32 cellular contexts compared by ENCODE assay signal in genomic region chr9:107813287-107813686, GRCh38.
"Had no signal": no experiment of that assay in that cellular context is flagged by ENCODE, and none has a peak within 500 bp of the region (broad histone marks: within the 10 kb centered on the region; RNA-seq: fewer than 3 reads in every experiment).

No MANE protein-coding gene starts in this region.

- H3K27me3 ChIP-seq: adrenal gland, ascending aorta, body of pancreas, brain microvascular endothelial cell, breast epithelium had no signal

- H3K36me3 ChIP-seq: adrenal gland, ascending aorta, brain microvascular endothelial cell, breast epithelium, cardiac muscle cell had no signal

- DNase-seq: activated effector memory CD4-positive, alpha-beta T cell treated with anti-CD3 and anti-CD28 coated beads, Interleukin-2, amount 50 U/mL, for 16 hours; activated effector memory CD4-positive, alpha-beta T cell treated with Interleukin-2 at 50 U/mL for 16 hours; activated gamma-delta T cell; activated gamma-delta T cell treated with Interleukin-2 at 50 U/mL for 16 hours; activated naive CD4-positive, alpha-beta T cell; activated naive CD4-positive, alpha-beta T cell treated with anti-CD3 and anti-CD28 coated beads for 36 hours; activated naive CD4-positive, alpha-beta T cell treated with anti-CD3 and anti-CD28 coated beads, Interleukin-2, amount 10 ng/mL, durations not matched to agents 7 days and 5 days; activated naive CD4-positive, alpha-beta T cell treated with anti-CD3 and anti-CD28 coated beads, Interleukin-2, amount 50 U/mL, for 16 hours; activated naive CD4-positive, alpha-beta T cell treated with Interleukin-2 at 50 U/mL for 16 hours; activated naive CD8-positive, alpha-beta T cell treated with anti-CD3 and anti-CD28 coated beads for 36 hours; activated naive CD8-positive, alpha-beta T cell treated with anti-CD3 and anti-CD28 coated beads, Interleukin-2, amount 10 ng/mL, durations not matched to agents 7 days and 5 days; activated naive CD8-positive, alpha-beta T cell treated with anti-CD3 and anti-CD28 coated beads, Interleukin-2, amount 50 U/mL, for 24 hours; activated T-cell treated with anti-CD3 and anti-CD28 coated beads, Interleukin-2, amount 50 U/mL, for 1 hour; activated T-cell treated with anti-CD3 and anti-CD28 coated beads, Interleukin-2, amount 50 U/mL, for 24 hours; activated T-cell treated with anti-CD3 and anti-CD28 coated beads, Interleukin-2, amount 50 U/mL, for 4 hours; activated T-cell treated with anti-CD3 and anti-CD28 coated beads, Interleukin-2, amount 50 U/mL, for 48 hours; activated T-cell treated with anti-CD3 and anti-CD28 coated beads, Interleukin-2, amount 50 U/mL, for 72 hours; adrenal gland; amniotic stem cell; amygdala; anterior cingulate cortex; aorta; body of pancreas; brain microvascular endothelial cell; caudate nucleus; central memory CD4-positive, alpha-beta T cell; cerebellar nuclear complex had no signal

- H3K4me3 ChIP-seq: adrenal gland, ascending aorta, body of pancreas, breast epithelium, cardiac muscle cell had no signal

- H3K27ac ChIP-seq: adrenal gland, ascending aorta, body of pancreas, brain microvascular endothelial cell, breast epithelium, cardiac muscle cell had no signal

- H3K4me1 ChIP-seq: adrenal gland, ascending aorta, breast epithelium had no signal

- H3K9me3 ChIP-seq: adrenal gland, ascending aorta, body of pancreas, breast epithelium had no signal

- FAIRE-seq: astrocyte, bronchial epithelial cell had no signal
